In genomic region chr3:126348308-126348920, GRCh38 we compare ENCODE assay signal across 1 cellular context.
TF ChIP-seq lines count a peak whose summit lies in the region.

No MANE protein-coding gene starts in this region.

TF ChIP-seq in GM12878, 131 proteins besides CTCF, POLR2A, EP300 and RAD21 (continued from another document):
- no peak for TF ChIP-seq PBX3 (IDR thresholded peaks at IDR 0.05; ENCODE audit: insufficient replicate concordance, low read depth, low read length)
